In genomic region chr4:66687393-66687971, GRCh38 we compare ENCODE assay signal across 22 cellular contexts.
"Had no signal": no experiment of that assay in that cellular context is flagged by ENCODE, and none has a peak within 500 bp of the region (broad histone marks: within the 10 kb centered on the region; RNA-seq: fewer than 3 reads in every experiment).

No MANE protein-coding gene starts in this region.

- H3K4me1 Mint-ChIP-seq: memory B cell; naive thymus-derived CD4-positive, alpha-beta T cell; nephron; neural crest cell; stimulated activated memory B cell treated with anti-CD40 and anti-IgM and Interleukin-4, amounts not matched to agents 10 μg/mL and 1 μg/mL and 100 μg/mL, for 72 hours; stimulated activated naive CD8-positive, alpha-beta T cell treated with anti-CD3 and anti-CD28 coated beads, Interleukin-15, amount 100 ng/mL, for 72 hours had no signal

- DNase-seq: islet precursor cell; left ventricle myocardium inferior; midbrain; mucosa of descending colon; naive thymus-derived CD4-positive, alpha-beta T cell; nucleus accumbens; ovary; right lobe of liver; stimulated activated CD4-positive, alpha-beta T cell treated with anti-CD3 and anti-CD28 coated beads, Interleukin-1b, Interleukin-23, amount 100 ng/mL, for 48 hours; stimulated activated CD4-positive, alpha-beta T cell treated with anti-CD3 and anti-CD28 coated beads, Interleukin-2, amount 100 ng/mL, for 48 hours; stimulated activated CD4-positive, alpha-beta T cell treated with anti-CD3 and anti-CD28 coated beads, Interleukin-4, amount 100 ng/mL, for 4 hours; stimulated activated CD8-positive, alpha-beta memory T cell treated with anti-CD3 and anti-CD28 coated beads, Interleukin-4, amount 100 ng/mL, for 48 hours; stimulated activated naive CD4-positive, alpha-beta T cell treated with Interleukin-2 at 50 U/mL for 16 hours; stimulated activated naive CD8-positive, alpha-beta T cell treated with anti-CD3 and anti-CD28 coated beads, Interleukin-15, amount 100 ng/mL, for 72 hours; substantia nigra; uterus had no signal

- H3K4me3 Mint-ChIP-seq: memory B cell; naive thymus-derived CD4-positive, alpha-beta T cell; nephron; neural crest cell; stimulated activated memory B cell treated with anti-CD40 and anti-IgM and Interleukin-4, amounts not matched to agents 10 μg/mL and 1 μg/mL and 100 μg/mL, for 72 hours; stimulated activated naive CD8-positive, alpha-beta T cell treated with anti-CD3 and anti-CD28 coated beads, Interleukin-15, amount 100 ng/mL, for 72 hours; type B pancreatic cell had no signal

- H3K9me3 Mint-ChIP-seq: nephron; neural crest cell; stimulated activated memory B cell treated with anti-CD40 and anti-IgM and Interleukin-4, amounts not matched to agents 10 μg/mL and 1 μg/mL and 100 μg/mL, for 72 hours had no signal

- H3K27me3 Mint-ChIP-seq: memory B cell; naive thymus-derived CD4-positive, alpha-beta T cell; progenitor cell of endocrine pancreas; stimulated activated memory B cell treated with anti-CD40 and anti-IgM and Interleukin-4, amounts not matched to agents 10 μg/mL and 1 μg/mL and 100 μg/mL, for 72 hours; stimulated activated naive CD8-positive, alpha-beta T cell treated with anti-CD3 and anti-CD28 coated beads, Interleukin-15, amount 100 ng/mL, for 72 hours; type B pancreatic cell had no signal

- H3K27ac Mint-ChIP-seq: memory B cell; naive thymus-derived CD4-positive, alpha-beta T cell; nephron; progenitor cell of endocrine pancreas; stimulated activated memory B cell treated with anti-CD40 and anti-IgM and Interleukin-4, amounts not matched to agents 10 μg/mL and 1 μg/mL and 100 μg/mL, for 72 hours; stimulated activated naive CD8-positive, alpha-beta T cell treated with anti-CD3 and anti-CD28 coated beads, Interleukin-15, amount 100 ng/mL, for 72 hours; type B pancreatic cell had no signal

- H3K36me3 Mint-ChIP-seq: memory B cell; naive thymus-derived CD4-positive, alpha-beta T cell; stimulated activated memory B cell treated with anti-CD40 and anti-IgM and Interleukin-4, amounts not matched to agents 10 μg/mL and 1 μg/mL and 100 μg/mL, for 72 hours; type B pancreatic cell had no signal
